In genomic region chr6:132952468-132952867, GRCh38 we compare ENCODE assay signal across 2 cellular contexts.
TF ChIP-seq lines count a peak whose summit lies in the region.

No MANE protein-coding gene starts in this region.

TF ChIP-seq in IMR-90, 13 proteins besides CTCF, POLR2A, EP300 and RAD21:
- TF ChIP-seq ELK1 (IDR thresholded peaks at IDR 0.05; ENCODE audit: borderline replicate concordance, low read depth, low read length) (no peak), CEBPB (IDR thresholded peaks at IDR 0.05; ENCODE audit: low read depth, low read length) (no peak), MAFK (IDR thresholded peaks at IDR 0.05; ENCODE audit: low read depth, low read length) (no peak), USF2 (IDR thresholded peaks at IDR 0.05; ENCODE audit: low read depth, low read length) (no peak), SMC3 (IDR thresholded peaks at IDR 0.05; ENCODE audit: low read depth, low read length) (no peak), CHD1 (IDR thresholded peaks at IDR 0.05; ENCODE audit: low read depth, low read length) (no peak), RFX5 (IDR thresholded peaks at IDR 0.05; ENCODE audit: low read depth, low read length) (no peak), MXI1 (IDR thresholded peaks at IDR 0.05; ENCODE audit: borderline replicate concordance, low read depth, low read length) (no peak), RCOR1 (IDR thresholded peaks at IDR 0.05; ENCODE audit: insufficient replicate concordance, low read length) (no peak), BHLHE40 (IDR thresholded peaks at IDR 0.05; ENCODE audit: low read depth, low read length) (no peak), MAZ (IDR thresholded peaks at IDR 0.05; ENCODE audit: borderline replicate concordance, low read depth, low read length) (no peak), NFE2L2 (IDR thresholded peaks at IDR 0.05; ENCODE audit: low read depth, low read length) (no peak), FOS (IDR thresholded peaks at IDR 0.05; ENCODE audit: low read depth, low read length) (no peak)

TF ChIP-seq in HepG2, 621 proteins besides CTCF, POLR2A, EP300 and RAD21 (continued from another document):
- no peak for TF ChIP-seq SOX13 (IDR thresholded peaks at IDR 0.05)
- peak in 1 of 2 experiments; percentile 57; a peak in 1 of 4 replicates for TF ChIP-seq SOX13 (CRISPR knock-in tag; conservative IDR thresholded peaks at IDR 0.05 in 1 of 2, IDR thresholded peaks at IDR 0.05 in 1 of 2)
- no peak for TF ChIP-seq ZMYM2 (CRISPR knock-in tag; IDR thresholded peaks at IDR 0.05)
- peak; percentile 45; the same call in 1 of the 2 replicates for TF ChIP-seq SOX5 (CRISPR knock-in tag; IDR thresholded peaks at IDR 0.05; ENCODE audit: borderline replicate concordance)
- peak; percentile 96 for TF ChIP-seq BCL6 (CRISPR knock-in tag; IDR thresholded peaks at IDR 0.05)
- TF ChIP-seq FOXA1 (IDR thresholded peaks at IDR 0.05): no peak
- TF ChIP-seq FOXA1 (CRISPR knock-in tag; IDR thresholded peaks at IDR 0.05): 0 out of 2 replicates have a peak, but pooled peaks have one; percentile 20
- TF ChIP-seq RARA (CRISPR knock-in tag; IDR thresholded peaks at IDR 0.05): peak; percentile 65
- TF ChIP-seq GLI4 (CRISPR knock-in tag; IDR thresholded peaks at IDR 0.05; ENCODE audit: borderline replicate concordance): no peak
- TF ChIP-seq HOMEZ (CRISPR knock-in tag; IDR thresholded peaks at IDR 0.05; ENCODE audit: low read depth): no peak
- no peak for TF ChIP-seq NFIB (CRISPR knock-in tag; IDR thresholded peaks at IDR 0.05; ENCODE audit: borderline replicate concordance)
- peak in 1 of 2 experiments; percentile 93; a peak in 2 of 4 replicates for TF ChIP-seq ATF4 (CRISPR knock-in tag; IDR thresholded peaks at IDR 0.05)
- peak; percentile 48; the same call in 1 of the 2 replicates for TF ChIP-seq GATAD2A (CRISPR knock-in tag; IDR thresholded peaks at IDR 0.05)
- no peak for TF ChIP-seq NR2F1 (CRISPR knock-in tag; IDR thresholded peaks at IDR 0.05)
- TF ChIP-seq RBAK (CRISPR knock-in tag; IDR thresholded peaks at IDR 0.05): no peak
- TF ChIP-seq SOX6 (IDR thresholded peaks at IDR 0.05): no peak
- peak; percentile 30; the same call in 1 of the 2 replicates for TF ChIP-seq SOX6 (CRISPR knock-in tag; IDR thresholded peaks at IDR 0.05)
- no peak for TF ChIP-seq ZC3H13 (CRISPR knock-in tag; IDR thresholded peaks at IDR 0.05)
- TF ChIP-seq ARID5B (CRISPR knock-in tag; IDR thresholded peaks at IDR 0.05): peak; percentile 69
